Comparison of ENCODE assay signal across 28 cellular contexts in the genomic region with DNA sequence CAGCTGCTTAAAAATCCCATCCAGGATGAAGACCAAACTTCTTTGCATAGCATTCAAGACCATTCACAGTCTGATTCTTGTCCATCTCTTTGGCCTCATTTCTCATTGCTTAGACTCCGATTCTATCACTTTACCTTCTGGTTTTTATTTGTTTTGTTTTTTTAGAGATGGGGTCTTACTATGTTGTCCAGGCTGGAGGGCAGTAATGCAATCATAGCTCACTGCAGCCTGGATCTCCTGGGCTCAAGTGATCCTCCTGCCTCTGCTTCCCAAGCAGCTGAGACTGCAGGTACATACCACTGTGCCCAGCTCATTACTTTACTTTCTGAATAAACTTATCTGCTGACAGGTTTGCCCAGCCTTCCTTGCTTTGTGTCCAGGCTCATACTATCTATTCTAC.
"Had no signal": no experiment of that assay in that cellular context is flagged by ENCODE, and none has a peak within 500 bp of the region (broad histone marks: within the 10 kb centered on the region; RNA-seq: fewer than 3 reads in every experiment).

No MANE protein-coding gene starts in this region.

- H3K27ac ChIP-seq: body of pancreas, epithelial cell of prostate, esophagus squamous epithelium, gastroesophageal sphincter, WERI-Rb-1 had no signal

- DNase-seq: activated CD4-positive, alpha-beta memory T cell treated with anti-CD3 and anti-CD28 coated beads for 36 hours; activated CD4-positive, alpha-beta T cell treated with anti-CD3 and anti-CD28 coated beads for 36 hours; activated CD4-positive, CD25-positive, alpha-beta regulatory T cell; activated CD4-positive, CD25-positive, alpha-beta regulatory T cell treated with anti-CD3 and anti-CD28 coated beads, Interleukin-2, amount 50 U/mL, for 72 hours; activated CD8-positive, alpha-beta memory T cell treated with anti-CD3 and anti-CD28 coated beads for 24 hours; activated effector memory CD4-positive, alpha-beta T cell treated with Interleukin-2 at 50 U/mL for 16 hours; activated gamma-delta T cell treated with Interleukin-2 at 50 U/mL for 16 hours; activated naive CD4-positive, alpha-beta T cell treated with anti-CD3 and anti-CD28 coated beads, Interleukin-2, amount 50 U/mL, for 16 hours; activated naive CD4-positive, alpha-beta T cell treated with Interleukin-2 at 50 U/mL for 16 hours; activated T-cell treated with anti-CD3 and anti-CD28 coated beads, Interleukin-2, amount 50 U/mL, for 4 hours; amygdala; aorta; body of pancreas; caudate nucleus; cortex of kidney; effector CD4-positive, alpha-beta T cell; esophagus squamous epithelium; foreskin melanocyte; T-helper 17 cell; T1000; WERI-Rb-1 had no signal

- H3K27me3 Mint-ChIP-seq: activated CD4-positive, alpha-beta memory T cell treated with anti-CD3 and anti-CD28 coated beads for 36 hours; activated CD4-positive, alpha-beta T cell treated with anti-CD3 and anti-CD28 coated beads for 36 hours; activated CD4-positive, alpha-beta T cell treated with anti-CD3 and anti-CD28 coated beads, Interleukin-2, amount 10 ng/mL, durations not matched to agents 24 days and 14 days; activated naive CD8-positive, alpha-beta T cell; activated T-helper 17 cell treated with anti-CD3 and anti-CD28 coated beads, Interleukin-2, amount 50 U/mL, for 72 hours; effector memory CD8-positive, alpha-beta T cell; T-helper 17 cell had no signal

- H3K4me3 Mint-ChIP-seq: activated CD4-positive, alpha-beta memory T cell treated with anti-CD3 and anti-CD28 coated beads for 36 hours; activated CD4-positive, alpha-beta T cell treated with anti-CD3 and anti-CD28 coated beads for 36 hours; activated CD4-positive, alpha-beta T cell treated with anti-CD3 and anti-CD28 coated beads, Interleukin-2, amount 10 ng/mL, durations not matched to agents 24 days and 14 days; activated naive CD8-positive, alpha-beta T cell; activated T-cell treated with anti-CD3 and anti-CD28 coated beads, Interleukin-2, amount 50 U/mL, for 4 hours; activated T-helper 17 cell treated with anti-CD3 and anti-CD28 coated beads, Interleukin-2, amount 50 U/mL, for 72 hours; effector memory CD8-positive, alpha-beta T cell; T-helper 2 cell treated with Interferon-gamma antibody and Interleukin-4, amounts not matched to agents 5 μg/mL and 100 μg/mL, for 36 hours had no signal

- H3K4me1 ChIP-seq: gastroesophageal sphincter had no signal

- H3K4me3 ChIP-seq: body of pancreas, esophagus squamous epithelium, gastroesophageal sphincter had no signal

- H3K36me3 ChIP-seq: esophagus squamous epithelium, gastroesophageal sphincter had no signal

- H3K27ac Mint-ChIP-seq: activated CD4-positive, alpha-beta memory T cell treated with anti-CD3 and anti-CD28 coated beads for 36 hours; activated CD4-positive, alpha-beta T cell treated with anti-CD3 and anti-CD28 coated beads for 36 hours; activated CD4-positive, alpha-beta T cell treated with anti-CD3 and anti-CD28 coated beads, Interleukin-2, amount 10 ng/mL, durations not matched to agents 24 days and 14 days; activated naive CD8-positive, alpha-beta T cell; activated T-helper 17 cell treated with anti-CD3 and anti-CD28 coated beads, Interleukin-2, amount 50 U/mL, for 72 hours; T-helper 17 cell; T-helper 2 cell treated with Interferon-gamma antibody and Interleukin-4, amounts not matched to agents 5 μg/mL and 100 μg/mL, for 36 hours had no signal

- H3K9me3 Mint-ChIP-seq: activated CD4-positive, alpha-beta memory T cell treated with anti-CD3 and anti-CD28 coated beads for 36 hours; activated CD4-positive, alpha-beta T cell treated with anti-CD3 and anti-CD28 coated beads, Interleukin-2, amount 10 ng/mL, durations not matched to agents 24 days and 14 days; activated T-cell treated with anti-CD3 and anti-CD28 coated beads, Interleukin-2, amount 50 U/mL, for 4 hours; activated T-helper 17 cell treated with anti-CD3 and anti-CD28 coated beads, Interleukin-2, amount 50 U/mL, for 72 hours; effector memory CD8-positive, alpha-beta T cell; T-helper 2 cell treated with Interferon-gamma antibody and Interleukin-4, amounts not matched to agents 5 μg/mL and 100 μg/mL, for 36 hours had no signal

- ATAC-seq: activated CD4-positive, alpha-beta T cell treated with anti-CD3 and anti-CD28 coated beads for 36 hours; activated T-cell treated with anti-CD3 and anti-CD28 coated beads, Interleukin-2, amount 50 U/mL, for 4 hours; activated T-helper 17 cell treated with anti-CD3 and anti-CD28 coated beads, Interleukin-2, amount 50 U/mL, for 72 hours; body of pancreas; effector memory CD8-positive, alpha-beta T cell; gastroesophageal sphincter; T-helper 17 cell had no signal

- H3K36me3 Mint-ChIP-seq: activated naive CD8-positive, alpha-beta T cell had no signal

- H3K9me3 ChIP-seq: body of pancreas, esophagus squamous epithelium, gastroesophageal sphincter had no signal
